8 cellular contexts compared by ENCODE assay signal in genomic region chr1:19485362-19486187, GRCh38. TPM values are rescaled to one million over a fixed set of nuclear protein-coding genes. Genes with fewer than 3 reads are reported as not detected.
A peak's percentile ranks its signal among the peaks of the same experiment; 100 is the strongest.
DNase-seq lines count a peak whose midpoint lies in the region; ATAC-seq and TF ChIP-seq lines count a peak whose summit lies in the region.

Gene CAPZB (minus strand): TSS chr1:19485539. CDS start chr1:19485438, 101 bp downstream.

- WGBS in right lobe of liver (ENCODE audit: insufficient coverage, low coverage, low lambda C conversion rate, missing lambda C conversion rate): 0% methylated on average over 11 of the region's 106 CpGs

- peaks cover 57 to 67% (median 64%) of the 10 kb centered on the region in 10 experiments for H3K4me1 ChIP-seq in BLaER1 treated with 17β-estradiol and CSF1 and Interleukin-3, amounts not matched to agents 10 nM and 100 nM
- peaks cover 0 to 42% (median 11%) of the 10 kb centered on the region in 4 donors for H3K4me1 ChIP-seq in right lobe of liver

- CTCF ChIA-PET in activated CD4-positive, alpha-beta memory T cell treated with anti-CD3 and anti-CD28 coated beads for 36 hours (lab: Charles Lee): interaction anchor here (1.2 to 10.1 kb wide), 5 partner anchors 10 to 168 kb away, joined by 4 to 77 read pairs (median 11); no protein-coding TSS in a partner anchor

- H3K36me3 Mint-ChIP-seq in activated CD4-positive, alpha-beta memory T cell treated with anti-CD3 and anti-CD28 coated beads for 36 hours: peaks cover 10% of the 10 kb centered on the region

- peaks cover 40 to 46% (median 44%) of the 10 kb centered on the region in 11 experiments for H4K20me1 ChIP-seq in BLaER1 treated with 17β-estradiol and CSF1 and Interleukin-3, amounts not matched to agents 10 nM and 100 nM

- H3K4me1 Mint-ChIP-seq in activated CD4-positive, alpha-beta memory T cell treated with anti-CD3 and anti-CD28 coated beads for 36 hours (ENCODE audit: low read depth): peaks cover 54% of the 10 kb centered on the region

- H3K9me3 Mint-ChIP-seq in activated CD4-positive, alpha-beta memory T cell treated with anti-CD3 and anti-CD28 coated beads for 36 hours: no peaks in the 10 kb centered on the region

- H3K4me3 ChIP-seq in BLaER1 treated with 17β-estradiol and CSF1 and Interleukin-3, amounts not matched to agents 10 nM and 100 nM: peak within 1 kb of the TSS; percentile 78 to 99 (median 93)
- peak within 1 kb of the TSS; percentile 75 to 97 (median 97) for H3K4me3 ChIP-seq in right lobe of liver

- H3K4me2 ChIP-seq in BLaER1 treated with 17β-estradiol and CSF1 and Interleukin-3, amounts not matched to agents 10 nM and 100 nM: peak within 1 kb of the TSS; percentile 98 to 100 (median 99)

- POLR2A ChIA-PET in activated CD4-positive, alpha-beta memory T cell treated with anti-CD3 and anti-CD28 coated beads for 36 hours (lab: Charles Lee): interaction anchor here (1.0 to 2.1 kb wide), 6 partner anchors 9 to 111 kb away, joined by 3 to 8 read pairs (median 4); a partner anchor contains a TSS

- intact Hi-C loops in activated CD4-positive, alpha-beta memory T cell treated with anti-CD3 and anti-CD28 coated beads for 36 hours (cut with micrococcal nuclease): loop anchor here (1.0 to 10.0 kb wide), 5 partner anchors 17 to 531 kb away; partner anchors contain the start of gene IFFO2
- intact Hi-C loops in right lobe of liver (cut with DNase I): loop anchor here (5.0 to 10.0 kb wide), 2 partner anchors 112 to 159 kb away; partner anchors contain the start of gene NBL1 (in 1 of the 2)

- no peaks in the 10 kb centered on the region for H3K9me3 ChIP-seq in BLaER1 treated with 17β-estradiol and CSF1 and Interleukin-3, amounts not matched to agents 10 nM and 100 nM (replicated peaks in 1 of 11)
- H3K9me3 ChIP-seq in right lobe of liver: no peaks in the 10 kb centered on the region

- H3K9ac ChIP-seq in BLaER1 treated with 17β-estradiol and CSF1 and Interleukin-3, amounts not matched to agents 10 nM and 100 nM: peak within 1 kb of the TSS; percentile 90 to 99 (median 95)

- no peaks in the 10 kb centered on the region for H3K27me3 ChIP-seq in BLaER1 treated with 17β-estradiol and CSF1 and Interleukin-3, amounts not matched to agents 10 nM and 100 nM
- no peaks in the 10 kb centered on the region for H3K27me3 ChIP-seq in right lobe of liver

- H3K27ac ChIP-seq in BLaER1 treated with 17β-estradiol and CSF1 and Interleukin-3, amounts not matched to agents 10 nM and 100 nM: peak within 1 kb of the TSS; percentile 84 to 96 (median 91)
- peak within 1 kb of the TSS; percentile 95 to 96 (median 96) for H3K27ac ChIP-seq in right lobe of liver

- peak within 1 kb of the TSS; percentile 94 for H3K27ac Mint-ChIP-seq in activated CD4-positive, alpha-beta memory T cell treated with anti-CD3 and anti-CD28 coated beads for 36 hours

- H3K36me3 ChIP-seq in BLaER1 treated with 17β-estradiol and CSF1 and Interleukin-3, amounts not matched to agents 10 nM and 100 nM: peaks cover 5 to 37% (median 31%) of the 10 kb centered on the region in 11 experiments; a peak in 18 of 22 replicates
- peaks cover 0 to 5% (median 0%) of the 10 kb centered on the region in 4 donors for H3K36me3 ChIP-seq in right lobe of liver

- peak; percentile 91 for TF ChIP-seq POLR2A in right lobe of liver (IDR thresholded peaks at IDR 0.05)

- ATAC-seq in GM19324 (IDR thresholded peaks at IDR 0.05; ENCODE audit: low FRiP score, unreplicated experiment): peak; percentile 81
- ATAC-seq in HG03457 (IDR thresholded peaks at IDR 0.05; ENCODE audit: unreplicated experiment): peak; percentile 57
- ATAC-seq in right lobe of liver: peak; percentile 86 to 91 (median 89)

- DNase-seq in NCI-H748 treated with DMSO at 0.1 percent for 48 hours (lab: John Stamatoyannopoulos, UW) (peak; percentile 52), dermis microvascular lymphatic vessel endothelial cell (ENCODE audit: low read depth in 2 of 2) (peak; percentile 55 to 91), right lobe of liver (peak; percentile 97 to 98 (median 97))
- DNase-seq in activated CD4-positive, alpha-beta memory T cell treated with anti-CD3 and anti-CD28 coated beads for 36 hours: peak; percentile 95
- peak; percentile 93 for DNase-seq in stimulated activated CD4-positive, alpha-beta T cell treated with anti-CD3 and anti-CD28 coated beads, Interleukin-4, amount 100 ng/mL, for 24 hours

- no peaks in the 10 kb centered on the region for H3K27me3 Mint-ChIP-seq in activated CD4-positive, alpha-beta memory T cell treated with anti-CD3 and anti-CD28 coated beads for 36 hours

- no peak for TF ChIP-seq CTCF in right lobe of liver (IDR thresholded peaks at IDR 0.05)

- peak within 1 kb of the TSS; percentile 96 for H3K4me3 Mint-ChIP-seq in activated CD4-positive, alpha-beta memory T cell treated with anti-CD3 and anti-CD28 coated beads for 36 hours

RNA-seq across cellular contexts. Expression of gene CAPZB, which starts in this region (rescaled TPM):
- total RNA-seq in activated CD4-positive, alpha-beta memory T cell treated with anti-CD3 and anti-CD28 coated beads for 36 hours: 100 to 1,000 TPM; 388 to 419 TPM
- total RNA-seq in dermis microvascular lymphatic vessel endothelial cell (119 and 202 TPM in 2 replicates), right lobe of liver (100 to 1,000 TPM in 1 of 6 experiments, 10 to 100 TPM in 5; 53.5 to 117 (median 88.0) TPM)

Comparison
In these comparisons a context has a peak if more than half of its experiments do, and no peak if none do; other contexts are left out.
1. Peak in every context shown above with its lines: DNase-seq, ATAC-seq, H3K4me3 ChIP-seq and H3K27ac ChIP-seq.